16 cellular contexts compared by ENCODE assay signal in genomic region chr5:10034008-10034407, GRCh38.
DNase-seq lines count a peak whose midpoint lies in the region; FAIRE-seq and TF ChIP-seq lines count a peak whose summit lies in the region.
"Had no signal": no experiment of that assay in that cellular context is flagged by ENCODE, and none has a peak within 500 bp of the region (broad histone marks: within the 10 kb centered on the region; RNA-seq: fewer than 3 reads in every experiment).

No MANE protein-coding gene starts in this region.

- peaks cover 7% of the 10 kb centered on the region for H3K9me3 ChIP-seq in left ventricle myocardium inferior (replicated peaks)
- H3K9me3 ChIP-seq: ovary, transverse colon had no signal

- no peak for TF ChIP-seq CTCF in left ventricle myocardium inferior (IDR thresholded peaks at IDR 0.05; ENCODE audit: borderline replicate concordance)

- DNase-seq in DMS79 (lab: John Stamatoyannopoulos, UW) (peak; percentile 77), NCI-H187 (lab: John Stamatoyannopoulos, UW) (peak; percentile 14 to 35), SK-N-DZ (ENCODE audit: low spot score) (peak; percentile 45), left ventricle myocardium inferior (peak; percentile 32), frontal cortex (ENCODE audit: low spot score in 2 of 2) (no peak), COR-L47 (lab: John Stamatoyannopoulos, UW) (no peak), caudate nucleus (lab: John Stamatoyannopoulos, UW) (no peak), NCI-H1048 (lab: John Stamatoyannopoulos, UW) (no peak)
- DNase-seq: activated naive CD4-positive, alpha-beta T cell treated with Interleukin-2 at 50 U/mL for 16 hours; EL; GOT3; ovary; T-cell; transverse colon had no signal

- H3K36me3 ChIP-seq in left ventricle myocardium inferior = no peaks in the 10 kb centered on the region
- H3K36me3 ChIP-seq: esophagus muscularis mucosa, ovary, transverse colon had no signal

- no peak overlapping the region for H3K4me3 ChIP-seq in left ventricle myocardium inferior
- H3K4me3 ChIP-seq: esophagus muscularis mucosa, ovary, smooth muscle cell, transverse colon had no signal

- intact Hi-C loops in left ventricle myocardium inferior (cut with micrococcal nuclease) = no loop called here

- no peaks in the 10 kb centered on the region for H3K27me3 ChIP-seq in left ventricle myocardium inferior (ENCODE audit: low read depth)
- H3K27me3 ChIP-seq: esophagus muscularis mucosa, ovary, transverse colon had no signal

- no peak overlapping the region for H3K27ac ChIP-seq in left ventricle myocardium inferior (replicated peaks)
- H3K27ac ChIP-seq in caudate nucleus (ENCODE audit: low read depth, low read length) = no peak overlapping the region
- H3K27ac ChIP-seq: esophagus muscularis mucosa, ovary, transverse colon had no signal

- no peak for FAIRE-seq in frontal cortex (lab: Jason Lieb, UNC)

- H3K4me1 ChIP-seq in left ventricle myocardium inferior = no peaks in the 10 kb centered on the region
- H3K4me1 ChIP-seq: esophagus muscularis mucosa, transverse colon had no signal

Comparison
In these comparisons a context has a peak if more than half of its experiments do, and no peak if none do; other contexts are left out.
1. DNase-seq: peak in DMS79 (single experiment), NCI-H187 (2 of 2), SK-N-DZ (single experiment) and left ventricle myocardium inferior (single experiment); none in frontal cortex (0 of 2), COR-L47 (single experiment), caudate nucleus (0 of 61) and NCI-H1048 (single experiment).